Comparison of ENCODE assay signal across 21 cellular contexts in genomic region chr13:79913141-79913827, GRCh38.
"Had no signal": no experiment of that assay in that cellular context is flagged by ENCODE, and none has a peak within 500 bp of the region (broad histone marks: within the 10 kb centered on the region; RNA-seq: fewer than 3 reads in every experiment).

No MANE protein-coding gene starts in this region.

- H3K9me3 Mint-ChIP-seq: activated CD4-positive, alpha-beta memory T cell treated with anti-CD3 and anti-CD28 coated beads for 36 hours; activated CD4-positive, alpha-beta T cell treated with anti-CD3 and anti-CD28 coated beads, Interleukin-2, amount 10 ng/mL, durations not matched to agents 7 days and 5 days; activated naive CD4-positive, alpha-beta T cell treated with anti-CD3 and anti-CD28 coated beads, Interleukin-2, amount 10 ng/mL, durations not matched to agents 7 days and 5 days; activated naive CD8-positive, alpha-beta T cell treated with anti-CD3 and anti-CD28 coated beads for 36 hours had no signal

- H3K27me3 ChIP-seq: brain microvascular endothelial cell, cardiac muscle cell, MG63 had no signal

- H3K27me3 Mint-ChIP-seq: activated CD4-positive, alpha-beta memory T cell treated with anti-CD3 and anti-CD28 coated beads for 36 hours; activated CD4-positive, alpha-beta T cell treated with anti-CD3 and anti-CD28 coated beads, Interleukin-2, amount 10 ng/mL, durations not matched to agents 7 days and 5 days; activated naive CD4-positive, alpha-beta T cell treated with anti-CD3 and anti-CD28 coated beads, Interleukin-2, amount 10 ng/mL, durations not matched to agents 7 days and 5 days; activated naive CD8-positive, alpha-beta T cell treated with anti-CD3 and anti-CD28 coated beads for 36 hours had no signal

- H3K4me1 Mint-ChIP-seq: activated CD4-positive, alpha-beta T cell treated with anti-CD3 and anti-CD28 coated beads, Interleukin-2, amount 10 ng/mL, durations not matched to agents 7 days and 5 days; activated naive CD4-positive, alpha-beta T cell treated with anti-CD3 and anti-CD28 coated beads, Interleukin-2, amount 10 ng/mL, durations not matched to agents 7 days and 5 days; activated naive CD8-positive, alpha-beta T cell treated with anti-CD3 and anti-CD28 coated beads for 36 hours had no signal

- H3K4me3 Mint-ChIP-seq: activated CD4-positive, alpha-beta memory T cell treated with anti-CD3 and anti-CD28 coated beads for 36 hours; activated CD4-positive, alpha-beta T cell treated with anti-CD3 and anti-CD28 coated beads, Interleukin-2, amount 10 ng/mL, durations not matched to agents 7 days and 5 days; activated naive CD4-positive, alpha-beta T cell treated with anti-CD3 and anti-CD28 coated beads, Interleukin-2, amount 10 ng/mL, durations not matched to agents 7 days and 5 days; activated naive CD8-positive, alpha-beta T cell treated with anti-CD3 and anti-CD28 coated beads for 36 hours; activated T-cell treated with anti-CD3 and anti-CD28 coated beads, Interleukin-2, amount 50 U/mL, for 4 hours had no signal

- H3K36me3 ChIP-seq: brain microvascular endothelial cell, cardiac muscle cell, MG63 had no signal

- H3K9me3 ChIP-seq: MG63 had no signal

- H3K27ac Mint-ChIP-seq: activated CD4-positive, alpha-beta memory T cell treated with anti-CD3 and anti-CD28 coated beads for 36 hours; activated CD4-positive, alpha-beta T cell treated with anti-CD3 and anti-CD28 coated beads, Interleukin-2, amount 10 ng/mL, durations not matched to agents 7 days and 5 days; activated naive CD4-positive, alpha-beta T cell treated with anti-CD3 and anti-CD28 coated beads, Interleukin-2, amount 10 ng/mL, durations not matched to agents 7 days and 5 days; activated naive CD8-positive, alpha-beta T cell treated with anti-CD3 and anti-CD28 coated beads for 36 hours had no signal

- H3K36me3 Mint-ChIP-seq: activated CD4-positive, alpha-beta memory T cell treated with anti-CD3 and anti-CD28 coated beads for 36 hours; activated naive CD4-positive, alpha-beta T cell treated with anti-CD3 and anti-CD28 coated beads, Interleukin-2, amount 10 ng/mL, durations not matched to agents 7 days and 5 days; activated naive CD8-positive, alpha-beta T cell treated with anti-CD3 and anti-CD28 coated beads for 36 hours had no signal

- H3K27ac ChIP-seq: brain microvascular endothelial cell, cardiac muscle cell, VCaP had no signal

- DNase-seq: activated CD4-positive, alpha-beta memory T cell treated with anti-CD3 and anti-CD28 coated beads for 36 hours; activated CD4-positive, alpha-beta T cell treated with anti-CD3 and anti-CD28 coated beads, Interleukin-2, amount 10 ng/mL, durations not matched to agents 7 days and 5 days; activated CD4-positive, CD25-positive, alpha-beta regulatory T cell; activated CD8-positive, alpha-beta memory T cell treated with anti-CD3 and anti-CD28 coated beads for 24 hours; activated gamma-delta T cell treated with Interleukin-2 at 50 U/mL for 16 hours; activated naive CD4-positive, alpha-beta T cell treated with anti-CD3 and anti-CD28 coated beads, Interleukin-2, amount 10 ng/mL, durations not matched to agents 7 days and 5 days; activated naive CD8-positive, alpha-beta T cell treated with anti-CD3 and anti-CD28 coated beads for 36 hours; activated T-cell treated with anti-CD3 and anti-CD28 coated beads, Interleukin-2, amount 50 U/mL, for 4 hours; brain microvascular endothelial cell; MG63; NCI-H1092 treated with DMSO at 0.1 percent for 48 hours; NCI-H1436; NCI-H1694 treated with DMSO at 0.1 percent for 48 hours; NCI-H2029 treated with DMSO at 0.1 percent for 48 hours; NCI-H345; NCI-H510A; NCI-H526 treated with DMSO at 0.1 percent for 48 hours; SIG-M5; T-helper 1 cell had no signal

- ATAC-seq: activated T-cell treated with anti-CD3 and anti-CD28 coated beads, Interleukin-2, amount 50 U/mL, for 4 hours had no signal

- H3K4me3 ChIP-seq: cardiac muscle cell, MG63 had no signal
